ENCODE assay signal across 7 cellular contexts in the genomic region with DNA sequence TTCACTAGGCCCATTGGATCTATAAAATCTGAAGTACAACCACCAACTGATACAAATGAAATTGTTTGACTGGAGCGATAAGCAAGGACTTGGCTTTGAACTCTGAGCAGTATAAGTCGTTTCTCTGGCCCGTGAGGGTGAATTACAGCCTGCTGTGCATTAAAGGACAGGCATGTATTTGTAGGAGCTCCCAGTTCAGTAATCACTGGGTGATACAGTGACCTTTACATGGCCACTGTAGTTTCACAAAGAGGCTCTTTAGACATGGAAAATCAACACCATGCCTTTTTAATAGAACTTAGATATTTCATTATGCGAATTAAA.
"Had no signal": no experiment of that assay in that cellular context is flagged by ENCODE, and none has a peak within 500 bp of the region (broad histone marks: within the 10 kb centered on the region; RNA-seq: fewer than 3 reads in every experiment).

No MANE protein-coding gene starts in this region.

- ATAC-seq: GM23338, HepG2, K562 had no signal

- H3K27ac ChIP-seq: HL-60 had no signal

- DNase-seq: H9, HCEC 1CT, IMR-90 had no signal

- H3K4me3 ChIP-seq: GM23338, K562 had no signal

- H3K27ac Mint-ChIP-seq: GM23338, H9 had no signal

- H3K4me3 Mint-ChIP-seq: GM23338, H9 had no signal

- H3K9me3 Mint-ChIP-seq: GM23338, H9 had no signal
